ENCODE assay signal across 14 cellular contexts in the genomic region with DNA sequence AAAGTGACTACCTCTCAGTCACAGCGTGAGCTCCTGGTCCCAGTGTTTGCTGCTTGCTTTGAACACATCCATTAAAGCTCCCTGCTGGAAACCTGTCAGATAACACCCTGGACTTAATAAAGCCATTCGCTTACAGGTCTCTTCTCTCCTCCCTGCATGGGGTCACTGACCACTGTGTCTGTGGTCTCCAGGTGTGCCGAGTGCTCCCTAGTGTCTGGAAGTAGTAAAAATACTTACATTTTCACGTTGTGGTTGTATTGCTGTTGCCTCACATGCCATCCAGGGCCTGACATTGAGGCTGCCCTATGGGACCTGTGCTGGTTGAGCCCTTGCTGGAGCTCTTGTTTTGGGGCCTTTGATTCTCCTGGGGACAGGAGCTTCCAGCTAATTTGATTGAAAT. TPM values are rescaled to one million over a fixed set of nuclear protein-coding genes. Genes with fewer than 3 reads are reported as not detected.
"Had no signal": no experiment of that assay in that cellular context is flagged by ENCODE, and none has a peak within 500 bp of the region (broad histone marks: within the 10 kb centered on the region; RNA-seq: fewer than 3 reads in every experiment).

No MANE protein-coding gene starts in this region.

RNA-seq across cellular contexts. Expression of a gene that starts 2.6 kb away (rescaled TPM):
- total RNA-seq: stomach, subcutaneous adipose tissue, suprapubic skin, temporal lobe, thoracic aorta, thyroid gland, tibial nerve, transverse colon, upper lobe of left lung, upper lobe of right lung, ureter, urinary bladder, uterus, vagina had no signal
- polyA plus RNA-seq: stomach, urinary bladder had no signal
